11 cellular contexts compared by ENCODE assay signal in genomic region chr9:113738898-113739604, GRCh38.
DNase-seq lines count a peak whose midpoint lies in the region; ATAC-seq and TF ChIP-seq lines count a peak whose summit lies in the region.
"Had no signal": no experiment of that assay in that cellular context is flagged by ENCODE, and none has a peak within 500 bp of the region (broad histone marks: within the 10 kb centered on the region; RNA-seq: fewer than 3 reads in every experiment).

No MANE protein-coding gene starts in this region.

- H3K4me1 Mint-ChIP-seq in activated naive CD8-positive, alpha-beta T cell treated with anti-CD3 and anti-CD28 coated beads, Interleukin-2, amount 10 ng/mL, durations not matched to agents 7 days and 5 days: no peaks in the 10 kb centered on the region
- no peaks in the 10 kb centered on the region for H3K4me1 Mint-ChIP-seq in activated naive CD8-positive, alpha-beta T cell treated with anti-CD3 and anti-CD28 coated beads, Interleukin-2, amount 50 U/mL, for 24 hours
- H3K4me1 Mint-ChIP-seq in nephron progenitor cell: peaks cover 5% of the 10 kb centered on the region
- no peaks in the 10 kb centered on the region for H3K4me1 Mint-ChIP-seq in CD8-positive, alpha-beta T cell (ENCODE audit: low read depth)
- no peaks in the 10 kb centered on the region for H3K4me1 Mint-ChIP-seq in activated T-helper 2 cell treated with anti-CD3 and anti-CD28 coated beads, Interferon-gamma antibody, Interleukin-2, Interleukin-4, amounts not matched to agents 10 μg/mL and 5 μg/mL and 100 μg/mL, durations not matched to agents 14 hours and 24 hours and 36 hours (ENCODE audit: low read depth)

- H3K27me3 ChIP-seq in CD8-positive, alpha-beta T cell (ENCODE audit: insufficient read depth, low read length): peaks cover 2% of the 10 kb centered on the region

- intact Hi-C loops in CD8-positive, alpha-beta T cell (cut with DNase I, micrococcal nuclease): no loop called here
- intact Hi-C loops in activated T-helper 2 cell treated with anti-CD3 and anti-CD28 coated beads, Interferon-gamma antibody, Interleukin-2, Interleukin-4, amounts not matched to agents 10 μg/mL and 5 μg/mL and 100 μg/mL, durations not matched to agents 14 hours and 24 hours and 36 hours (cut with micrococcal nuclease): no loop called here

- H3K4me3 Mint-ChIP-seq in activated naive CD8-positive, alpha-beta T cell treated with anti-CD3 and anti-CD28 coated beads, Interleukin-2, amount 10 ng/mL, durations not matched to agents 7 days and 5 days: no peak overlapping the region
- no peak overlapping the region for H3K4me3 Mint-ChIP-seq in activated naive CD8-positive, alpha-beta T cell treated with anti-CD3 and anti-CD28 coated beads, Interleukin-2, amount 50 U/mL, for 24 hours
- H3K4me3 Mint-ChIP-seq in nephron progenitor cell: no peak overlapping the region
- H3K4me3 Mint-ChIP-seq in CD8-positive, alpha-beta T cell: no peak overlapping the region
- no peak overlapping the region for H3K4me3 Mint-ChIP-seq in activated T-helper 2 cell treated with anti-CD3 and anti-CD28 coated beads, Interferon-gamma antibody, Interleukin-2, Interleukin-4, amounts not matched to agents 10 μg/mL and 5 μg/mL and 100 μg/mL, durations not matched to agents 14 hours and 24 hours and 36 hours (ENCODE audit: low read depth)

- peak; percentile 71 for ATAC-seq in activated naive CD8-positive, alpha-beta T cell treated with anti-CD3 and anti-CD28 coated beads, Interleukin-2, amount 10 ng/mL, durations not matched to agents 7 days and 5 days (ENCODE audit: low read depth)
- no peak for ATAC-seq in activated naive CD8-positive, alpha-beta T cell treated with anti-CD3 and anti-CD28 coated beads, Interleukin-2, amount 50 U/mL, for 24 hours
- ATAC-seq in CD8-positive, alpha-beta T cell: no peak
- ATAC-seq: esophagus mucosa had no signal

- H3K9me3 ChIP-seq in CD8-positive, alpha-beta T cell (ENCODE audit: low read length): no peaks in the 10 kb centered on the region

- no peak for DNase-seq in activated naive CD8-positive, alpha-beta T cell treated with anti-CD3 and anti-CD28 coated beads, Interleukin-2, amount 10 ng/mL, durations not matched to agents 7 days and 5 days
- no peak for DNase-seq in activated naive CD8-positive, alpha-beta T cell treated with anti-CD3 and anti-CD28 coated beads, Interleukin-2, amount 50 U/mL, for 24 hours
- DNase-seq in NB4 (ENCODE audit: low read depth) (peak; percentile 28), retina (peak; percentile 60), nephron progenitor cell (no peak)
- peak; percentile 25 for DNase-seq in central memory CD4-positive, alpha-beta T cell
- no peak for DNase-seq in CD8-positive, alpha-beta T cell
- no peak for DNase-seq in activated T-helper 2 cell treated with anti-CD3 and anti-CD28 coated beads, Interferon-gamma antibody, Interleukin-2, Interleukin-4, amounts not matched to agents 10 μg/mL and 5 μg/mL and 100 μg/mL, durations not matched to agents 14 hours and 24 hours and 36 hours (ENCODE audit: low spot score)
- DNase-seq: NCI-H526 treated with DMSO at 0.1 percent for 48 hours; stimulated activated CD4-positive, alpha-beta T cell treated with anti-CD3 and anti-CD28 coated beads, Interleukin-4, amount 100 ng/mL, for 4 hours had no signal

- no peaks in the 10 kb centered on the region for H3K36me3 Mint-ChIP-seq in activated naive CD8-positive, alpha-beta T cell treated with anti-CD3 and anti-CD28 coated beads, Interleukin-2, amount 10 ng/mL, durations not matched to agents 7 days and 5 days
- no peaks in the 10 kb centered on the region for H3K36me3 Mint-ChIP-seq in activated naive CD8-positive, alpha-beta T cell treated with anti-CD3 and anti-CD28 coated beads, Interleukin-2, amount 50 U/mL, for 24 hours (ENCODE audit: low read depth)
- no peaks in the 10 kb centered on the region for H3K36me3 Mint-ChIP-seq in nephron progenitor cell (ENCODE audit: low read depth)
- no peaks in the 10 kb centered on the region for H3K36me3 Mint-ChIP-seq in CD8-positive, alpha-beta T cell
- no peaks in the 10 kb centered on the region for H3K36me3 Mint-ChIP-seq in activated T-helper 2 cell treated with anti-CD3 and anti-CD28 coated beads, Interferon-gamma antibody, Interleukin-2, Interleukin-4, amounts not matched to agents 10 μg/mL and 5 μg/mL and 100 μg/mL, durations not matched to agents 14 hours and 24 hours and 36 hours (ENCODE audit: low read depth)

- TF ChIP-seq CTCF in NB4 (IDR thresholded peaks at IDR 0.05; ENCODE audit: low read depth, low read length) (no peak), nephron progenitor cell (IDR thresholded peaks at IDR 0.05) (no peak)
- TF ChIP-seq CTCF in CD8-positive, alpha-beta T cell (IDR thresholded peaks at IDR 0.05): no peak

- H3K27ac ChIP-seq in CD8-positive, alpha-beta T cell (ENCODE audit: low read depth, low read length): no peak overlapping the region

- H3K27me3 Mint-ChIP-seq in activated naive CD8-positive, alpha-beta T cell treated with anti-CD3 and anti-CD28 coated beads, Interleukin-2, amount 10 ng/mL, durations not matched to agents 7 days and 5 days: peaks cover 5% of the 10 kb centered on the region
- H3K27me3 Mint-ChIP-seq in activated naive CD8-positive, alpha-beta T cell treated with anti-CD3 and anti-CD28 coated beads, Interleukin-2, amount 50 U/mL, for 24 hours: peaks cover 11% of the 10 kb centered on the region
- H3K27me3 Mint-ChIP-seq in nephron progenitor cell (ENCODE audit: low read depth, poor library complexity): peaks cover 19% of the 10 kb centered on the region
- peaks cover 37% of the 10 kb centered on the region for H3K27me3 Mint-ChIP-seq in CD8-positive, alpha-beta T cell (ENCODE audit: low read depth)
- no peaks in the 10 kb centered on the region for H3K27me3 Mint-ChIP-seq in activated T-helper 2 cell treated with anti-CD3 and anti-CD28 coated beads, Interferon-gamma antibody, Interleukin-2, Interleukin-4, amounts not matched to agents 10 μg/mL and 5 μg/mL and 100 μg/mL, durations not matched to agents 14 hours and 24 hours and 36 hours (ENCODE audit: low read depth)

- no peak overlapping the region for H3K27ac Mint-ChIP-seq in activated naive CD8-positive, alpha-beta T cell treated with anti-CD3 and anti-CD28 coated beads, Interleukin-2, amount 10 ng/mL, durations not matched to agents 7 days and 5 days
- H3K27ac Mint-ChIP-seq in activated naive CD8-positive, alpha-beta T cell treated with anti-CD3 and anti-CD28 coated beads, Interleukin-2, amount 50 U/mL, for 24 hours: no peak overlapping the region
- H3K27ac Mint-ChIP-seq in nephron progenitor cell: no peak overlapping the region
- no peak overlapping the region for H3K27ac Mint-ChIP-seq in CD8-positive, alpha-beta T cell
- no peak overlapping the region for H3K27ac Mint-ChIP-seq in activated T-helper 2 cell treated with anti-CD3 and anti-CD28 coated beads, Interferon-gamma antibody, Interleukin-2, Interleukin-4, amounts not matched to agents 10 μg/mL and 5 μg/mL and 100 μg/mL, durations not matched to agents 14 hours and 24 hours and 36 hours

- CTCF ChIA-PET in CD8-positive, alpha-beta T cell (lab: Charles Lee): no interaction called here

- H3K36me3 ChIP-seq in CD8-positive, alpha-beta T cell (ENCODE audit: insufficient read depth, low read length): no peaks in the 10 kb centered on the region

- no peak overlapping the region for H3K4me3 ChIP-seq in NB4 (ENCODE audit: low read depth, low read length)
- H3K4me3 ChIP-seq in CD8-positive, alpha-beta T cell (ENCODE audit: low read depth, low read length): no peak overlapping the region

- POLR2A ChIA-PET in activated naive CD8-positive, alpha-beta T cell treated with anti-CD3 and anti-CD28 coated beads, Interleukin-2, amount 10 ng/mL, durations not matched to agents 7 days and 5 days (lab: Charles Lee): no interaction called here
- POLR2A ChIA-PET in CD8-positive, alpha-beta T cell (lab: Charles Lee): no interaction called here

- H3K9me3 Mint-ChIP-seq in activated naive CD8-positive, alpha-beta T cell treated with anti-CD3 and anti-CD28 coated beads, Interleukin-2, amount 10 ng/mL, durations not matched to agents 7 days and 5 days: peaks cover 3% of the 10 kb centered on the region
- no peaks in the 10 kb centered on the region for H3K9me3 Mint-ChIP-seq in activated naive CD8-positive, alpha-beta T cell treated with anti-CD3 and anti-CD28 coated beads, Interleukin-2, amount 50 U/mL, for 24 hours
- peaks cover 4% of the 10 kb centered on the region for H3K9me3 Mint-ChIP-seq in nephron progenitor cell
- H3K9me3 Mint-ChIP-seq in CD8-positive, alpha-beta T cell: peaks cover 2% of the 10 kb centered on the region
- H3K9me3 Mint-ChIP-seq in activated T-helper 2 cell treated with anti-CD3 and anti-CD28 coated beads, Interferon-gamma antibody, Interleukin-2, Interleukin-4, amounts not matched to agents 10 μg/mL and 5 μg/mL and 100 μg/mL, durations not matched to agents 14 hours and 24 hours and 36 hours: no peaks in the 10 kb centered on the region

- no peaks in the 10 kb centered on the region for H3K4me1 ChIP-seq in CD8-positive, alpha-beta T cell (ENCODE audit: insufficient read depth, low read length)

- TF ChIP-seq POLR2A in NB4 (IDR thresholded peaks at IDR 0.05; ENCODE audit: extremely low read depth, insufficient read length): no peak

Comparison
In these comparisons a context has a peak if more than half of its experiments do, and no peak if none do; other contexts are left out.
1. DNase-seq: peak in NB4 (single experiment), central memory CD4-positive, alpha-beta T cell (single experiment) and retina (single experiment); none in activated naive CD8-positive, alpha-beta T cell treated with anti-CD3 and anti-CD28 coated beads, Interleukin-2, amount 10 ng/mL, durations not matched to agents 7 days and 5 days (single experiment), activated naive CD8-positive, alpha-beta T cell treated with anti-CD3 and anti-CD28 coated beads, Interleukin-2, amount 50 U/mL, for 24 hours (single experiment), nephron progenitor cell (single experiment), CD8-positive, alpha-beta T cell (0 of 7) and activated T-helper 2 cell treated with anti-CD3 and anti-CD28 coated beads, Interferon-gamma antibody, Interleukin-2, Interleukin-4, amounts not matched to agents 10 μg/mL and 5 μg/mL and 100 μg/mL, durations not matched to agents 14 hours and 24 hours and 36 hours (single experiment).